13 cellular contexts compared by ENCODE assay signal in the genomic region with DNA sequence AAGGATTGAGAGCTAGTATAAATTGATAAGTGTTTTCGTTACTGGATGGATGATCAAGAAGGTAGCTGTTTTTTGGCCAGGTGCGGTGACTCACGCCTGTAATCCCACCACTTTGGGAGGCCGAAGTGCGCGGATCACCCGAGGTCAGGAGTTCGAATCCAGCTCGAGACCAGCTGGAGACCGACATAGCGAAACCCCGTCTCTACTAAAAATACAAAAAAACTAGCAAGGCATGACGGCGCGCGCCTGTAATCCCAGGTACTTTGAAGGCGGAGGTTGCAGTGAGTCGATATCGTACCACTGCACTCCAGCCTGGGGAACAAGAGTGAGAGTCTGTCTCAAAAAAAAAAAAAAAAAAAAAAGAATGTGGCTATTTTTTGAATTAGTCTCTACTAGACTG. TPM values are rescaled to one million over a fixed set of nuclear protein-coding genes. Genes with fewer than 3 reads are reported as not detected.
A peak's percentile ranks its signal among the peaks of the same experiment; 100 is the strongest.
DNase-seq lines count a peak whose midpoint lies in the region; ATAC-seq lines count a peak whose summit lies in the region.
"Had no signal": no experiment of that assay in that cellular context is flagged by ENCODE, and none has a peak within 500 bp of the region (broad histone marks: within the 10 kb centered on the region; RNA-seq: fewer than 3 reads in every experiment).

No MANE protein-coding gene starts in this region.

- H3K9me3 ChIP-seq in endocrine pancreas (ENCODE audit: control insufficient read depth, low read length): no peaks in the 10 kb centered on the region
- H3K9me3 ChIP-seq: esophagus muscularis mucosa, SJCRH30 had no signal

- peaks cover 27% of the 10 kb centered on the region for H3K4me1 Mint-ChIP-seq in activated T-cell treated with anti-CD3 and anti-CD28 coated beads, Interleukin-2, amount 50 U/mL, for 4 hours (ENCODE audit: low read depth)
- peaks cover 17% of the 10 kb centered on the region for H3K4me1 Mint-ChIP-seq in T-helper 1 cell treated with Interleukin-12 subunit alpha and Interleukin-12 subunit beta and Interleukin-4 antibody, amounts not matched to agents 30 μg/mL and 1 μg/mL, for 36 hours (ENCODE audit: low read depth)
- peaks cover 19% of the 10 kb centered on the region for H3K4me1 Mint-ChIP-seq in stimulated activated memory B cell treated with anti-CD40 and anti-IgM and Interleukin-4, amounts not matched to agents 10 μg/mL and 1 μg/mL and 100 μg/mL, for 72 hours
- no peaks in the 10 kb centered on the region for H3K4me1 Mint-ChIP-seq in immature natural killer cell
- H3K4me1 Mint-ChIP-seq: nephron had no signal

- H3K36me3 ChIP-seq in endocrine pancreas (ENCODE audit: control insufficient read depth, insufficient read depth, low read length): no peaks in the 10 kb centered on the region
- H3K36me3 ChIP-seq: esophagus muscularis mucosa, SJCRH30 had no signal

- no peak for DNase-seq in activated T-cell treated with anti-CD3 and anti-CD28 coated beads, Interleukin-2, amount 50 U/mL, for 4 hours
- DNase-seq in activated T-cell treated with anti-CD3 and anti-CD28 coated beads, Interleukin-2, amount 50 U/mL, for 1 hour: no peak
- DNase-seq in immature natural killer cell (no peak), activated gamma-delta T cell (lab: John Stamatoyannopoulos, UW) (no peak), D341Med (ENCODE audit: low spot score) (no peak)
- DNase-seq: NCI-H1417 treated with DMSO at 0.1 percent for 48 hours, NCI-H774, SJCRH30 had no signal

- H3K27me3 Mint-ChIP-seq in activated T-cell treated with anti-CD3 and anti-CD28 coated beads, Interleukin-2, amount 50 U/mL, for 4 hours (ENCODE audit: low read depth): no peaks in the 10 kb centered on the region
- H3K27me3 Mint-ChIP-seq in T-helper 1 cell treated with Interleukin-12 subunit alpha and Interleukin-12 subunit beta and Interleukin-4 antibody, amounts not matched to agents 30 μg/mL and 1 μg/mL, for 36 hours (ENCODE audit: low read depth): no peaks in the 10 kb centered on the region
- no peaks in the 10 kb centered on the region for H3K27me3 Mint-ChIP-seq in stimulated activated memory B cell treated with anti-CD40 and anti-IgM and Interleukin-4, amounts not matched to agents 10 μg/mL and 1 μg/mL and 100 μg/mL, for 72 hours
- H3K27me3 Mint-ChIP-seq in immature natural killer cell (ENCODE audit: low read depth in 3 of 3): peaks cover 0 to 18% (median 0%) of the 10 kb centered on the region in 3 donors

- H3K4me3 ChIP-seq in endocrine pancreas (ENCODE audit: control insufficient read depth, insufficient read depth, low read length): peak overlapping the region; percentile 83

- no peak overlapping the region for H3K9ac ChIP-seq in endocrine pancreas (ENCODE audit: control insufficient read depth, insufficient read depth, low read length)

- no peak for ATAC-seq in activated T-cell treated with anti-CD3 and anti-CD28 coated beads, Interleukin-2, amount 50 U/mL, for 4 hours
- no peak for ATAC-seq in stimulated activated memory B cell treated with anti-CD40 and anti-IgM and Interleukin-4, amounts not matched to agents 10 μg/mL and 1 μg/mL and 100 μg/mL, for 72 hours

- peaks cover 8% of the 10 kb centered on the region for H3K36me3 Mint-ChIP-seq in activated T-cell treated with anti-CD3 and anti-CD28 coated beads, Interleukin-2, amount 50 U/mL, for 4 hours (ENCODE audit: insufficient read depth)
- peaks cover 10% of the 10 kb centered on the region for H3K36me3 Mint-ChIP-seq in T-helper 1 cell treated with Interleukin-12 subunit alpha and Interleukin-12 subunit beta and Interleukin-4 antibody, amounts not matched to agents 30 μg/mL and 1 μg/mL, for 36 hours (ENCODE audit: low read depth)
- H3K36me3 Mint-ChIP-seq in stimulated activated memory B cell treated with anti-CD40 and anti-IgM and Interleukin-4, amounts not matched to agents 10 μg/mL and 1 μg/mL and 100 μg/mL, for 72 hours: peaks cover 12% of the 10 kb centered on the region
- no peaks in the 10 kb centered on the region for H3K36me3 Mint-ChIP-seq in immature natural killer cell

- no peaks in the 10 kb centered on the region for H3K27me3 ChIP-seq in endocrine pancreas (ENCODE audit: control insufficient read depth, insufficient read depth, low read length)
- H3K27me3 ChIP-seq: esophagus muscularis mucosa, SJCRH30 had no signal

- H3K27ac Mint-ChIP-seq in T-helper 1 cell treated with Interleukin-12 subunit alpha and Interleukin-12 subunit beta and Interleukin-4 antibody, amounts not matched to agents 30 μg/mL and 1 μg/mL, for 36 hours: peak overlapping the region; percentile 90
- H3K27ac Mint-ChIP-seq in stimulated activated memory B cell treated with anti-CD40 and anti-IgM and Interleukin-4, amounts not matched to agents 10 μg/mL and 1 μg/mL and 100 μg/mL, for 72 hours: peak overlapping the region; percentile 100
- H3K27ac Mint-ChIP-seq in immature natural killer cell: peak overlapping the region in 1 of 6 donors; percentile 99
- H3K27ac Mint-ChIP-seq: nephron had no signal

- H3K4me3 Mint-ChIP-seq in activated T-cell treated with anti-CD3 and anti-CD28 coated beads, Interleukin-2, amount 50 U/mL, for 4 hours: peak overlapping the region; percentile 90
- H3K4me3 Mint-ChIP-seq in T-helper 1 cell treated with Interleukin-12 subunit alpha and Interleukin-12 subunit beta and Interleukin-4 antibody, amounts not matched to agents 30 μg/mL and 1 μg/mL, for 36 hours: peak overlapping the region; percentile 80
- H3K4me3 Mint-ChIP-seq in stimulated activated memory B cell treated with anti-CD40 and anti-IgM and Interleukin-4, amounts not matched to agents 10 μg/mL and 1 μg/mL and 100 μg/mL, for 72 hours: peak overlapping the region; percentile 82
- peak overlapping the region in 1 of 5 donors; percentile 84 for H3K4me3 Mint-ChIP-seq in immature natural killer cell
- H3K4me3 Mint-ChIP-seq: nephron had no signal

- H3K4me1 ChIP-seq in endocrine pancreas (ENCODE audit: control insufficient read depth, insufficient read depth, low read length): no peaks in the 10 kb centered on the region
- H3K4me1 ChIP-seq: SJCRH30 had no signal

- H3K9me3 Mint-ChIP-seq in activated T-cell treated with anti-CD3 and anti-CD28 coated beads, Interleukin-2, amount 50 U/mL, for 4 hours: no peaks in the 10 kb centered on the region
- no peaks in the 10 kb centered on the region for H3K9me3 Mint-ChIP-seq in T-helper 1 cell treated with Interleukin-12 subunit alpha and Interleukin-12 subunit beta and Interleukin-4 antibody, amounts not matched to agents 30 μg/mL and 1 μg/mL, for 36 hours
- no peaks in the 10 kb centered on the region for H3K9me3 Mint-ChIP-seq in stimulated activated memory B cell treated with anti-CD40 and anti-IgM and Interleukin-4, amounts not matched to agents 10 μg/mL and 1 μg/mL and 100 μg/mL, for 72 hours
- no peaks in the 10 kb centered on the region for H3K9me3 Mint-ChIP-seq in immature natural killer cell
- H3K9me3 Mint-ChIP-seq: nephron had no signal

RNA-seq across cellular contexts. Expression of a gene that starts 2.0 kb away (rescaled TPM):
- total RNA-seq in activated T-cell treated with anti-CD3 and anti-CD28 coated beads, Interleukin-2, amount 50 U/mL, for 4 hours: 10 to 100 TPM in 2 of 3 donors, not detected in 1; 19.2 to 20.9 TPM
- polyA plus RNA-seq in immature natural killer cell: not detected
